7 cellular contexts compared by ENCODE assay signal in genomic region chr4:9861561-9861960, GRCh38.
"Had no signal": no experiment of that assay in that cellular context is flagged by ENCODE, and none has a peak within 500 bp of the region (broad histone marks: within the 10 kb centered on the region; RNA-seq: fewer than 3 reads in every experiment).

No MANE protein-coding gene starts in this region.

- DNase-seq: GDM1, GF-D8 had no signal

- FAIRE-seq: G401.6, GM12891, GM12892, GM18507, GM19239 had no signal
